In the genomic region with DNA sequence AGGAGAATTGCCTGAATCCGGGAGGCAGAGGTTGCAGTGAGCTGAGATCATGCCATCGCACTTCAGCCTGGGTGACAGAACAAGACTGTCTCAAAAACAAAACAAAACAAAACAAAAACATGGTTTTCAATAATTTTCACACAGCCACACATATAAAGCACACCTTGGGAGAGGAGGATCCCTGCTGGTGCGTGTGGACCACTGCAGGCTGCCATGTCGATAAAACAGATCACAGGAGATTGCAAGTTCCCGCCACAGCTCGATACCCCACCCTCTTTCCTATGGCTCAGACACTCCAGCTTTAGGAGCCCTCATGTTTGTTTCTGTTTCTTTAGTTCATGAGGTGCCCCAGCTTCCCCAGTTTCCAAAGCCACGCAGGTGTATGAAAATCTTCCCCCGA, we compare ENCODE assay signal across 2 cellular contexts.
TF ChIP-seq lines count a peak whose summit lies in the region.

No MANE protein-coding gene starts in this region.

TF ChIP-seq in HepG2, 621 proteins besides CTCF, POLR2A, EP300 and RAD21:
- TF ChIP-seq, protein P1, sequence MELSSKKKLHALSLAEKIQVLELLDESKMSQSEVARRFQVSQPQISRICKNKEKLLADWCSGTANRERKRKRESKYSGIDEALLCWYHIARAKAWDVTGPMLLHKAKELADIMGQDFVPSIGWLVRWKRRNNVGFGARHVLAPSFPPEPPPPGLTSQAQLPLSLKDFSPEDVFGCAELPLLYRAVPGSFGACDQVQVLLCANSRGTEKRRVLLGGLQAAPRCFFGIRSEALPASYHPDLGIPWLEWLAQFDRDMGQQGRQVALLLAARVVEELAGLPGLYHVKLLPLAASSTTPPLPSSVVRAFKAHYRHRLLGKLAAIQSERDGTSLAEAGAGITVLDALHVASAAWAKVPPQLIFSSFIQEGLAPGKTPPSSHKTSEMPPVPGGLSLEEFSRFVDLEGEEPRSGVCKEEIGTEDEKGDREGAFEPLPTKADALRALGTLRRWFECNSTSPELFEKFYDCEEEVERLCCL (CRISPR knock-in tag; IDR thresholded peaks at IDR 0.05; ENCODE audit: borderline replicate concordance): no peak
- peak; percentile 32 for TF ChIP-seq STAG1 (CRISPR knock-in tag; IDR thresholded peaks at IDR 0.05)

TF ChIP-seq in WTC11, 78 proteins besides CTCF, POLR2A, EP300 and RAD21:
- TF ChIP-seq SMAD4 (CRISPR knock-in tag; IDR thresholded peaks at IDR 0.05): no peak
- no peak for TF ChIP-seq NR1H2 (CRISPR knock-in tag; IDR thresholded peaks at IDR 0.05)
- no peak for TF ChIP-seq SP1 (CRISPR knock-in tag; conservative IDR thresholded peaks at IDR 0.05)
- no peak for TF ChIP-seq PREB (CRISPR knock-in tag; IDR thresholded peaks at IDR 0.05; ENCODE audit: borderline replicate concordance)
- no peak for TF ChIP-seq FOXK1 (CRISPR knock-in tag; IDR thresholded peaks at IDR 0.05)
- no peak for TF ChIP-seq FOXJ3 (CRISPR knock-in tag; IDR thresholded peaks at IDR 0.05; ENCODE audit: borderline replicate concordance)
- TF ChIP-seq RELA (CRISPR knock-in tag; IDR thresholded peaks at IDR 0.05; ENCODE audit: borderline replicate concordance): no peak
- TF ChIP-seq TCF7 (CRISPR knock-in tag; IDR thresholded peaks at IDR 0.05; ENCODE audit: low read depth): no peak
- TF ChIP-seq, protein P2, sequence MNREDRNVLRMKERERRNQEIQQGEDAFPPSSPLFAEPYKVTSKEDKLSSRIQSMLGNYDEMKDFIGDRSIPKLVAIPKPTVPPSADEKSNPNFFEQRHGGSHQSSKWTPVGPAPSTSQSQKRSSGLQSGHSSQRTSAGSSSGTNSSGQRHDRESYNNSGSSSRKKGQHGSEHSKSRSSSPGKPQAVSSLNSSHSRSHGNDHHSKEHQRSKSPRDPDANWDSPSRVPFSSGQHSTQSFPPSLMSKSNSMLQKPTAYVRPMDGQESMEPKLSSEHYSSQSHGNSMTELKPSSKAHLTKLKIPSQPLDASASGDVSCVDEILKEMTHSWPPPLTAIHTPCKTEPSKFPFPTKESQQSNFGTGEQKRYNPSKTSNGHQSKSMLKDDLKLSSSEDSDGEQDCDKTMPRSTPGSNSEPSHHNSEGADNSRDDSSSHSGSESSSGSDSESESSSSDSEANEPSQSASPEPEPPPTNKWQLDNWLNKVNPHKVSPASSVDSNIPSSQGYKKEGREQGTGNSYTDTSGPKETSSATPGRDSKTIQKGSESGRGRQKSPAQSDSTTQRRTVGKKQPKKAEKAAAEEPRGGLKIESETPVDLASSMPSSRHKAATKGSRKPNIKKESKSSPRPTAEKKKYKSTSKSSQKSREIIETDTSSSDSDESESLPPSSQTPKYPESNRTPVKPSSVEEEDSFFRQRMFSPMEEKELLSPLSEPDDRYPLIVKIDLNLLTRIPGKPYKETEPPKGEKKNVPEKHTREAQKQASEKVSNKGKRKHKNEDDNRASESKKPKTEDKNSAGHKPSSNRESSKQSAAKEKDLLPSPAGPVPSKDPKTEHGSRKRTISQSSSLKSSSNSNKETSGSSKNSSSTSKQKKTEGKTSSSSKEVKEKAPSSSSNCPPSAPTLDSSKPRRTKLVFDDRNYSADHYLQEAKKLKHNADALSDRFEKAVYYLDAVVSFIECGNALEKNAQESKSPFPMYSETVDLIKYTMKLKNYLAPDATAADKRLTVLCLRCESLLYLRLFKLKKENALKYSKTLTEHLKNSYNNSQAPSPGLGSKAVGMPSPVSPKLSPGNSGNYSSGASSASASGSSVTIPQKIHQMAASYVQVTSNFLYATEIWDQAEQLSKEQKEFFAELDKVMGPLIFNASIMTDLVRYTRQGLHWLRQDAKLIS (CRISPR knock-in tag; IDR thresholded peaks at IDR 0.05; ENCODE audit: borderline replicate concordance): no peak
- no peak for TF ChIP-seq KAT7 (CRISPR knock-in tag; IDR thresholded peaks at IDR 0.05; ENCODE audit: borderline replicate concordance)
- TF ChIP-seq ZNF396 (CRISPR knock-in tag; IDR thresholded peaks at IDR 0.05; ENCODE audit: borderline replicate concordance): no peak
- no peak for TF ChIP-seq ZBTB21 (CRISPR knock-in tag; IDR thresholded peaks at IDR 0.05; ENCODE audit: borderline replicate concordance)
- no peak for TF ChIP-seq ERG (CRISPR knock-in tag; IDR thresholded peaks at IDR 0.05)
- no peak for TF ChIP-seq NFE2L1 (CRISPR knock-in tag; IDR thresholded peaks at IDR 0.05)
- TF ChIP-seq, protein P3, sequence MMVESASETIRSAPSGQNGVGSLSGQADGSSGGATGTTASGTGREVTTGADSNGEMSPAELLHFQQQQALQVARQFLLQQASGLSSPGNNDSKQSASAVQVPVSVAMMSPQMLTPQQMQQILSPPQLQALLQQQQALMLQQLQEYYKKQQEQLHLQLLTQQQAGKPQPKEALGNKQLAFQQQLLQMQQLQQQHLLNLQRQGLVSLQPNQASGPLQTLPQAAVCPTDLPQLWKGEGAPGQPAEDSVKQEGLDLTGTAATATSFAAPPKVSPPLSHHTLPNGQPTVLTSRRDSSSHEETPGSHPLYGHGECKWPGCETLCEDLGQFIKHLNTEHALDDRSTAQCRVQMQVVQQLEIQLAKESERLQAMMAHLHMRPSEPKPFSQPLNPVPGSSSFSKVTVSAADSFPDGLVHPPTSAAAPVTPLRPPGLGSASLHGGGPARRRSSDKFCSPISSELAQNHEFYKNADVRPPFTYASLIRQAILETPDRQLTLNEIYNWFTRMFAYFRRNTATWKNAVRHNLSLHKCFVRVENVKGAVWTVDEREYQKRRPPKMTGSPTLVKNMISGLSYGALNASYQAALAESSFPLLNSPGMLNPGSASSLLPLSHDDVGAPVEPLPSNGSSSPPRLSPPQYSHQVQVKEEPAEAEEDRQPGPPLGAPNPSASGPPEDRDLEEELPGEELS (CRISPR knock-in tag; IDR thresholded peaks at IDR 0.05): no peak
- TF ChIP-seq ZNF281 (CRISPR knock-in tag; IDR thresholded peaks at IDR 0.05): no peak
- no peak for TF ChIP-seq NFYB (CRISPR knock-in tag; conservative IDR thresholded peaks at IDR 0.05; ENCODE audit: low read depth)
- TF ChIP-seq TP53 (CRISPR knock-in tag; IDR thresholded peaks at IDR 0.05): no peak
- TF ChIP-seq ZSCAN18 (CRISPR knock-in tag; IDR thresholded peaks at IDR 0.05): no peak
- TF ChIP-seq EMX1 (CRISPR knock-in tag; IDR thresholded peaks at IDR 0.05): no peak
TF ChIP-seq in WTC11: peak in this region for 0.
